Comparison of ENCODE assay signal across 1 cellular context in the genomic region with DNA sequence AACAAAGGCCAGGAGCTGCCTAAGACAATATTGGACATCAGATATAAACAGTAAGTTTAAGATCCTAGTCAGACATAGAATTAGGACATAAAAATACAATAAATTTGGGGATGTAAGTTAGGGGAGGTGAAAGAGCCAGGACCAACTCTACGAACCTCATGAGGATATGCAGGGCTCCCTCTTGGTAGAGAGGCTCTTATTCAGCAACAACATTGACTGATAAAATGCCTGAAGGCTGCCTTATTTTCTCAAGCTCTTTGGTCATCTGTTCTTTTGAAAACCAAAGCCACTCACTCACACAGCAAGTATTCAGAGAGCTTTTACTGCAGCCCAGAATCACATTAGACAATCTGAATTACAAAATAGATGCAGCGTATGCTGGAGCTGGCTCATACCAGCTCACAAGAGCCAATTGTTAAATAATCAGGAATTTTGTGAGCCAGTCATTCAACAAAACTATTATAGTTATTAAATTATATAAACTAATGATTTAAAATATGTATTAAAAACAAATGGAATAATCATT.
TF ChIP-seq lines count a peak whose summit lies in the region.

No MANE protein-coding gene starts in this region.

TF ChIP-seq in IMR-90, 13 proteins besides CTCF, POLR2A, EP300 and RAD21 (continued from another document):
- TF ChIP-seq CEBPB (IDR thresholded peaks at IDR 0.05; ENCODE audit: low read depth, low read length), result no peak
